In the genomic region with DNA sequence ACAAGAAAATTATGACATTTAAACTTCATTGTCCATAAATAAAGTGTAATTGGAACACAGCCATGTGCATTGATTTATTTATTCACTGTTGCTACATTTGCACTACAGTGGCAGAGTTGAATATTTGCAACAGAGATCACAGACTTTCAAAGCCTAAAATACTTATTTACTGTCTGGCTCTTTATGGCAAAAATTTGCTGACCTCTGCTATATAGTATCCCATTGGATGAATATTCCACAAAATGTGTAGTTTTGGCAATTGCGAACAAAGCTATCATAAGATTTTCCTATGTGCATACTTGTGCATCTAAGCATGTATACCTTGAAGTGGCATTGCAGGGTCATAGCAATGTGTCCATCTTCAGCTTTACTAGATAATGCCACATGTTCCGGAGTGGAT, we compare ENCODE assay signal across 2 cellular contexts.
TF ChIP-seq lines count a peak whose summit lies in the region.

No MANE protein-coding gene starts in this region.

TF ChIP-seq in A549, 52 proteins besides CTCF, POLR2A, EP300 and RAD21 (continued from another document):
- TF ChIP-seq, protein P1, sequence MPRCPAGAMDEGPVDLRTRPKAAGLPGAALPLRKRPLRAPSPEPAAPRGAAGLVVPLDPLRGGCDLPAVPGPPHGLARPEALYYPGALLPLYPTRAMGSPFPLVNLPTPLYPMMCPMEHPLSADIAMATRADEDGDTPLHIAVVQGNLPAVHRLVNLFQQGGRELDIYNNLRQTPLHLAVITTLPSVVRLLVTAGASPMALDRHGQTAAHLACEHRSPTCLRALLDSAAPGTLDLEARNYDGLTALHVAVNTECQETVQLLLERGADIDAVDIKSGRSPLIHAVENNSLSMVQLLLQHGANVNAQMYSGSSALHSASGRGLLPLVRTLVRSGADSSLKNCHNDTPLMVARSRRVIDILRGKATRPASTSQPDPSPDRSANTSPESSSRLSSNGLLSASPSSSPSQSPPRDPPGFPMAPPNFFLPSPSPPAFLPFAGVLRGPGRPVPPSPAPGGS (IDR thresholded peaks at IDR 0.05): no peak

TF ChIP-seq in SK-N-SH treated with all-trans-retinoic acid at 6 μM for 48 hours, 23 proteins besides CTCF, POLR2A, EP300 and RAD21 (continued from another document):
- TF ChIP-seq, protein P2, sequence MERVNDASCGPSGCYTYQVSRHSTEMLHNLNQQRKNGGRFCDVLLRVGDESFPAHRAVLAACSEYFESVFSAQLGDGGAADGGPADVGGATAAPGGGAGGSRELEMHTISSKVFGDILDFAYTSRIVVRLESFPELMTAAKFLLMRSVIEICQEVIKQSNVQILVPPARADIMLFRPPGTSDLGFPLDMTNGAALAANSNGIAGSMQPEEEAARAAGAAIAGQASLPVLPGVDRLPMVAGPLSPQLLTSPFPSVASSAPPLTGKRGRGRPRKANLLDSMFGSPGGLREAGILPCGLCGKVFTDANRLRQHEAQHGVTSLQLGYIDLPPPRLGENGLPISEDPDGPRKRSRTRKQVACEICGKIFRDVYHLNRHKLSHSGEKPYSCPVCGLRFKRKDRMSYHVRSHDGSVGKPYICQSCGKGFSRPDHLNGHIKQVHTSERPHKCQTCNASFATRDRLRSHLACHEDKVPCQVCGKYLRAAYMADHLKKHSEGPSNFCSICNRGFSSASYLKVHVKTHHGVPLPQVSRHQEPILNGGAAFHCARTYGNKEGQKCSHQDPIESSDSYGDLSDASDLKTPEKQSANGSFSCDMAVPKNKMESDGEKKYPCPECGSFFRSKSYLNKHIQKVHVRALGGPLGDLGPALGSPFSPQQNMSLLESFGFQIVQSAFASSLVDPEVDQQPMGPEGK (CRISPR knock-in tag; IDR thresholded peaks at IDR 0.05; ENCODE audit: borderline replicate concordance): no peak
- TF ChIP-seq ZFP30 (CRISPR knock-in tag; IDR thresholded peaks at IDR 0.05): no peak
- TF ChIP-seq TCF4 (CRISPR knock-in tag; IDR thresholded peaks at IDR 0.05; ENCODE audit: borderline replicate concordance): no peak
- TF ChIP-seq ZFP3 (CRISPR knock-in tag; IDR thresholded peaks at IDR 0.05): no peak
- no peak for TF ChIP-seq ZC3H10 (CRISPR knock-in tag; IDR thresholded peaks at IDR 0.05)
- no peak for TF ChIP-seq ARNTL (CRISPR knock-in tag; IDR thresholded peaks at IDR 0.05; ENCODE audit: borderline replicate concordance, low read depth)
- TF ChIP-seq PPARA (CRISPR knock-in tag; IDR thresholded peaks at IDR 0.05; ENCODE audit: borderline replicate concordance): no peak
- no peak for TF ChIP-seq CSDC2 (CRISPR knock-in tag; IDR thresholded peaks at IDR 0.05)
